ENCODE assay signal across 28 cellular contexts in genomic region chr3:50433954-50434353, GRCh38.
A peak's percentile ranks its signal among the peaks of the same experiment; 100 is the strongest.
DNase-seq lines count a peak whose midpoint lies in the region; ATAC-seq and TF ChIP-seq lines count a peak whose summit lies in the region.
"Had no signal": no experiment of that assay in that cellular context is flagged by ENCODE, and none has a peak within 500 bp of the region (broad histone marks: within the 10 kb centered on the region; RNA-seq: fewer than 3 reads in every experiment).

No MANE protein-coding gene starts in this region.

- TF ChIP-seq POLR2A in gastrocnemius medialis (IDR thresholded peaks at IDR 0.05), result no peak

- in situ Hi-C loops in gastrocnemius medialis (cut with MboI; ENCODE audit: low sequenced_read_pairs in 4 of 4), result loop anchor here in 2 of 4 donors (10.0 kb wide), 2 partner anchors 101 to 111 kb away; no protein-coding TSS in a partner anchor

- ATAC-seq in left colon, result peak; percentile 49
- ATAC-seq in gastrocnemius medialis, result peak; percentile 29 to 61
- ATAC-seq in GM19324 (IDR thresholded peaks at IDR 0.05; ENCODE audit: low FRiP score, unreplicated experiment), result no peak
- ATAC-seq in activated T-cell treated with anti-CD3 and anti-CD28 coated beads, Interleukin-2, amount 50 U/mL, for 4 hours, result no peak
- ATAC-seq in GM18861 (IDR thresholded peaks at IDR 0.05; ENCODE audit: unreplicated experiment), result no peak
- ATAC-seq: A549 had no signal

- no peak overlapping the region for H3K27ac ChIP-seq in gastrocnemius medialis
- H3K27ac ChIP-seq: A549, GM23248, KMS-11, SJSA1 had no signal

- intact Hi-C loops in left colon (cut with DNase I, micrococcal nuclease) (loop anchor here in 1 of 2 donors (10.0 kb wide), 1 partner anchor 111 kb away; no protein-coding TSS in a partner anchor), gastrocnemius medialis (cut with DNase I; ENCODE audit: low total_unique reads) (no loop called here)

- TF ChIP-seq CTCF in gastrocnemius medialis (IDR thresholded peaks at IDR 0.05 in 4 of 5, conservative IDR thresholded peaks at IDR 0.05 in 1 of 5), result no peak

- H3K4me1 ChIP-seq in gastrocnemius medialis, result no peaks in the 10 kb centered on the region
- H3K4me1 ChIP-seq: A549, SJSA1 had no signal

- H3K9me3 Mint-ChIP-seq in activated T-cell treated with anti-CD3 and anti-CD28 coated beads, Interleukin-2, amount 50 U/mL, for 4 hours, result no peaks in the 10 kb centered on the region
- H3K9me3 Mint-ChIP-seq: CD4-positive, alpha-beta memory T cell; HFFc6 had no signal

- H3K36me3 ChIP-seq in gastrocnemius medialis, result no peaks in the 10 kb centered on the region
- H3K36me3 ChIP-seq: HAP-1, SJSA1 had no signal

- H3K9me3 ChIP-seq in gastrocnemius medialis, result no peaks in the 10 kb centered on the region
- H3K9me3 ChIP-seq: A549, Caco-2, HAP-1, SJSA1 had no signal

- no peak for TF ChIP-seq RAD21 in Ishikawa (IDR thresholded peaks at IDR 0.05; ENCODE audit: low read depth)

- TF ChIP-seq EP300 in Ishikawa (IDR thresholded peaks at IDR 0.05; ENCODE audit: borderline replicate concordance), result no peak

- H3K27me3 ChIP-seq in gastrocnemius medialis, result no peaks in the 10 kb centered on the region
- H3K27me3 ChIP-seq: SJSA1 had no signal

- H3K4me3 ChIP-seq in gastrocnemius medialis, result no peak overlapping the region
- H3K4me3 ChIP-seq: A549, GM23248, HAP-1, SJSA1 had no signal

- DNase-seq in COLO668 (lab: John Stamatoyannopoulos, UW; ENCODE audit: unreplicated experiment) (peak; percentile 20), left colon (peak in 1 of 2 donors; percentile 20), gastrocnemius medialis (peak in 1 of 2 donors; percentile 13), germinal center (ENCODE audit: low spot score) (no peak)
- no peak for DNase-seq in activated T-cell treated with anti-CD3 and anti-CD28 coated beads, Interleukin-2, amount 50 U/mL, for 4 hours
- DNase-seq: AML-193; C1 segment of cervical spinal cord; Caco-2; CD4-positive, alpha-beta memory T cell; DMS 273 treated with DMSO at 0.1 percent for 48 hours; DND-41; GM23248; HFFc6; IMR-90; MM.1S; NCI-H2081; NCI-H226; NCI-H510A; NCI-H69; Right ventricle myocardium superior; RPMI8226 had no signal

- no peak overlapping the region for H3K4me3 Mint-ChIP-seq in activated T-cell treated with anti-CD3 and anti-CD28 coated beads, Interleukin-2, amount 50 U/mL, for 4 hours
- H3K4me3 Mint-ChIP-seq: CD4-positive, alpha-beta memory T cell; HFFc6 had no signal

- no peaks in the 10 kb centered on the region for H3K36me3 Mint-ChIP-seq in activated T-cell treated with anti-CD3 and anti-CD28 coated beads, Interleukin-2, amount 50 U/mL, for 4 hours (ENCODE audit: insufficient read depth)
- H3K36me3 Mint-ChIP-seq: CD4-positive, alpha-beta memory T cell had no signal

- no peaks in the 10 kb centered on the region for H3K27me3 Mint-ChIP-seq in activated T-cell treated with anti-CD3 and anti-CD28 coated beads, Interleukin-2, amount 50 U/mL, for 4 hours (ENCODE audit: low read depth)

- H3K4me1 Mint-ChIP-seq in activated T-cell treated with anti-CD3 and anti-CD28 coated beads, Interleukin-2, amount 50 U/mL, for 4 hours (ENCODE audit: low read depth), result peaks cover 9% of the 10 kb centered on the region

TF ChIP-seq in Ishikawa, 13 proteins besides CTCF, POLR2A, EP300 and RAD21:
- TF ChIP-seq ZBTB7A (IDR thresholded peaks at IDR 0.05; ENCODE audit: low read depth) (no peak), CEBPB (IDR thresholded peaks at IDR 0.05) (no peak), USF1 (IDR thresholded peaks at IDR 0.05) (peak; percentile 48; the same call in 1 of the 2 replicates), TAF1 (IDR thresholded peaks at IDR 0.05; ENCODE audit: low read depth) (no peak), TEAD4 (IDR thresholded peaks at IDR 0.05) (no peak), CREB1 (IDR thresholded peaks at IDR 0.05; ENCODE audit: low read depth) (no peak), EGR1 (IDR thresholded peaks at IDR 0.05) (no peak), NFIC (IDR thresholded peaks at IDR 0.05) (no peak), TCF12 (IDR thresholded peaks at IDR 0.05; ENCODE audit: low read depth) (no peak)
TF ChIP-seq in Ishikawa: peak in this region for 1.

Comparison
In these comparisons a context has a peak if more than half of its experiments do, and no peak if none do; other contexts are left out.
1. ATAC-seq: peak in left colon (single experiment) and gastrocnemius medialis (2 of 2); none in GM19324 (single experiment), activated T-cell treated with anti-CD3 and anti-CD28 coated beads, Interleukin-2, amount 50 U/mL, for 4 hours (0 of 2) and GM18861 (single experiment).